Comparison of ENCODE assay signal across 15 cellular contexts in the genomic region with DNA sequence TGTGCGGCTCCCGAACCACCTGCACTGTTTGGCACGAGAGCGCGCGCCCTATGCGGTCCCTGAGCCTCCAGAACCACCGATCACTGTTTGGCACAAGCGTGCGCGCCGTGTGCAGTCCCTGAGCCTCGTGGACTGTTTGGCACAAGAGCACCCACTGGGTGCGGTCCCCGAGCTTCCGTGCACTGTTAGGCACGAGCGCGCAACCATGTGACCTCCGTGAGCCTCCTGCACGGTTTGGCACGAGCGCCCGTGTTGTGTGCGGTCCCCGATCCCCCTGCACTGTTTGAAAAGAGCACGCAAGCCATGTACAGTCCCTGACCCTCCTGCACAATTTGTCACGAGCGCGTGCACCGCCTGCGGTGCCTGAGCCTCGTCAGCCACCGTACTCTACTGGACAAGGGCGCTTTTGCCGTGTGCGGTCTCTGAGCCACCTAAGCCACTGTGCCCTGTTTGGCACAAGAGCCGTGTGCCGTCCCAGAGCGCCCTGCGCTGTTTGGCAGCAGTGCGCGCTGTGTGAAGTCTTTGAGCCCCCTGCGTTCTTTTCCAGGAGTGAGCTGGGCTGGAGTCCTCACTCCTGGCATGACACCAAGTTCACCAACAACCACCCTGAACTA.
DNase-seq lines count a peak whose midpoint lies in the region; ATAC-seq and TF ChIP-seq lines count a peak whose summit lies in the region.
"Had no signal": no experiment of that assay in that cellular context is flagged by ENCODE, and none has a peak within 500 bp of the region (broad histone marks: within the 10 kb centered on the region; RNA-seq: fewer than 3 reads in every experiment).

No MANE protein-coding gene starts in this region.

- WGBS in suprapubic skin: no CpG with 5 or more reads among the region's 44 CpGs

- H3K27me3 ChIP-seq in MG63 (no peaks in the 10 kb centered on the region), suprapubic skin (peaks cover 3% of the 10 kb centered on the region), left lung (peaks cover 0 to 17% of the 10 kb centered on the region in 2 donors)
- H3K27me3 ChIP-seq: gastrocnemius medialis had no signal

- H3K27ac ChIP-seq in suprapubic skin: no peak overlapping the region
- no peak overlapping the region for H3K27ac ChIP-seq in left lung
- H3K27ac ChIP-seq: gastrocnemius medialis, stomach had no signal

- no peak for TF ChIP-seq EP300 in suprapubic skin (IDR thresholded peaks at IDR 0.05)

- ATAC-seq in left ventricle myocardium superior (peak; percentile 42), left cardiac atrium (no peak), HG03196 (IDR thresholded peaks at IDR 0.05; ENCODE audit: unreplicated experiment) (no peak), left lung (no peak)

- intact Hi-C loops in left ventricle myocardium superior (cut with micrococcal nuclease): no loop called here
- intact Hi-C loops in left cardiac atrium (cut with DNase I): no loop called here
- intact Hi-C loops in left lung (cut with DNase I): no loop called here

- TF ChIP-seq CTCF in epithelial cell of esophagus (IDR thresholded peaks at IDR 0.05; ENCODE audit: insufficient read depth, low read depth, low read length, missing control alignments) (no peak), suprapubic skin (IDR thresholded peaks at IDR 0.05) (no peak), left lung (IDR thresholded peaks at IDR 0.05) (no peak)

- H3K36me3 ChIP-seq in MG63: no peaks in the 10 kb centered on the region
- no peaks in the 10 kb centered on the region for H3K36me3 ChIP-seq in suprapubic skin
- no peaks in the 10 kb centered on the region for H3K36me3 ChIP-seq in left lung
- H3K36me3 ChIP-seq: gastrocnemius medialis, stomach had no signal

- H3K9me3 ChIP-seq in MG63 (no peaks in the 10 kb centered on the region), suprapubic skin (no peaks in the 10 kb centered on the region), left lung (no peaks in the 10 kb centered on the region)
- H3K9me3 ChIP-seq: gastrocnemius medialis, stomach had no signal

- H3K4me3 ChIP-seq in MG63 (peak overlapping the region; percentile 44), epithelial cell of esophagus (ENCODE audit: low read length) (peak overlapping the region; percentile 28), suprapubic skin (peak overlapping the region; percentile 38), left lung (no peak overlapping the region)
- H3K4me3 ChIP-seq: smooth muscle cell, stomach had no signal

- H3K4me1 ChIP-seq in suprapubic skin: no peaks in the 10 kb centered on the region
- H3K4me1 ChIP-seq in left lung: no peaks in the 10 kb centered on the region
- H3K4me1 ChIP-seq: gastrocnemius medialis, stomach had no signal

- TF ChIP-seq POLR2A in suprapubic skin (IDR thresholded peaks at IDR 0.05): no peak

- DNase-seq in left ventricle myocardium superior: no peak
- DNase-seq in left cardiac atrium: no peak
- peak; percentile 36 for DNase-seq in MG63
- peak; percentile 9 for DNase-seq in epithelial cell of esophagus (ENCODE audit: low read depth)
- no peak for DNase-seq in suprapubic skin (ENCODE audit: low spot score in 2 of 2)
- no peak for DNase-seq in left lung
- DNase-seq in pons (ENCODE audit: low spot score): no peak
- DNase-seq: activated gamma-delta T cell treated with Interleukin-2 at 50 U/mL for 16 hours; CD4-positive, alpha-beta memory T cell; gastrocnemius medialis; H9; NCI-H1092 treated with DMSO at 0.1 percent for 48 hours; stomach had no signal

Comparison
In these comparisons a context has a peak if more than half of its experiments do, and no peak if none do; other contexts are left out.
1. DNase-seq: peak in MG63 (single experiment) and epithelial cell of esophagus (single experiment); none in left ventricle myocardium superior (single experiment), left cardiac atrium (single experiment), suprapubic skin (0 of 2), left lung (0 of 2) and pons (single experiment).
2. H3K4me3 ChIP-seq: peak in MG63 (single experiment), epithelial cell of esophagus (single experiment) and suprapubic skin (single experiment); none in left lung (0 of 2).